In the genomic region with DNA sequence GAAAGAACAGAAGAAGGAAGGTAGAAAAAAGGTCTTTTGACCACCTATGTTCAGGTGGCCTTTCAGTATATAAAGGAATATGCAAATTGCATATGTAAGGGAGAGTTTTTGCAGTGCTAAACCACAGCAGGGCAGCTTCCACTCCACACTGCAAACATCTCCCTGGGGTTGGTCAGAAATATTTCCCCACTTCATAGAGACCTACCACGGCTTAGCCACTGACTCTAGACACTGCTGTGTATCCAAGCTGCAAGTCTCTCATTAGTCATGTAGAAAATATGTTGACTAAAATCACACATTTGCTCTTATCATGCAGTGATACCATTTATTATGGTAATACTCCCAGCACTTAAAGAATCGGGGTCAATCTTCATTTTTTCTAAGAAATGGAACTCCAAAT, we compare ENCODE assay signal across 18 cellular contexts.
DNase-seq lines count a peak whose midpoint lies in the region; ATAC-seq and TF ChIP-seq lines count a peak whose summit lies in the region.
"Had no signal": no experiment of that assay in that cellular context is flagged by ENCODE, and none has a peak within 500 bp of the region (broad histone marks: within the 10 kb centered on the region; RNA-seq: fewer than 3 reads in every experiment).

No MANE protein-coding gene starts in this region.

- H3K9me3 ChIP-seq in PC-9 (ENCODE audit: insufficient read depth, low read depth): no peaks in the 10 kb centered on the region
- H3K9me3 ChIP-seq in esophagus squamous epithelium: no peaks in the 10 kb centered on the region
- H3K9me3 ChIP-seq: A549, body of pancreas, ovary, tibial artery had no signal

- no peak for TF ChIP-seq POLR2A in esophagus squamous epithelium (IDR thresholded peaks at IDR 0.05)

- peaks cover 3% of the 10 kb centered on the region for H3K4me1 Mint-ChIP-seq in progenitor cell of endocrine pancreas (ENCODE audit: low read depth)

- CTCF ChIA-PET in PC-9 (lab: Charles Lee): no interaction called here

- peak overlapping the region; percentile 3; the same call in 1 of the 2 replicates for H3K4me2 ChIP-seq in PC-9
- H3K4me2 ChIP-seq: A549 had no signal

- H3K27ac ChIP-seq in PC-9 (no peak overlapping the region), esophagus squamous epithelium (no peak overlapping the region)
- H3K27ac ChIP-seq: A549, body of pancreas, ovary, tibial artery had no signal

- H2AFZ ChIP-seq in PC-9: 0 out of 2 replicates have a peak overlapping the region, but pooled peaks have one; percentile 20

- no peak overlapping the region for H3K4me3 Mint-ChIP-seq in progenitor cell of endocrine pancreas (ENCODE audit: low read depth)
- H3K4me3 Mint-ChIP-seq: endodermal cell had no signal

- H3F3A ChIP-seq in PC-9 (ENCODE audit: insufficient read depth, low read depth): no peaks in the 10 kb centered on the region

- H3K4me1 ChIP-seq in PC-9 (replicated peaks; ENCODE audit: insufficient read depth) (peaks cover 9% of the 10 kb centered on the region; the same call in 1 of the 2 replicates), esophagus squamous epithelium (no peaks in the 10 kb centered on the region)
- H3K4me1 ChIP-seq: A549, body of pancreas had no signal

- no peaks in the 10 kb centered on the region for H3K36me3 ChIP-seq in PC-9 (ENCODE audit: low read depth)
- H3K36me3 ChIP-seq in esophagus squamous epithelium: no peaks in the 10 kb centered on the region
- H3K36me3 ChIP-seq: ovary, tibial artery had no signal

- intact Hi-C loops in PC-9 (cut with micrococcal nuclease; ENCODE audit: unreplicated experiment): loop anchor here (5.0 kb wide), 1 partner anchor 212 kb away; no protein-coding TSS in a partner anchor
- intact Hi-C loops in esophagus squamous epithelium (cut with DNase I): no loop called here

- no peaks in the 10 kb centered on the region for H3K79me2 ChIP-seq in PC-9 (ENCODE audit: low read depth)

- H3K27ac Mint-ChIP-seq in progenitor cell of endocrine pancreas: no peak overlapping the region
- H3K27ac Mint-ChIP-seq: endodermal cell had no signal

- no TSS peak for BruUV-seq in PC-9 (replicated peaks; lab: Mats Ljungman, UMichigan)

- no peaks in the 10 kb centered on the region for H4K20me1 ChIP-seq in PC-9 (ENCODE audit: insufficient read depth)

- H3K9me2 ChIP-seq in PC-9 (ENCODE audit: insufficient read depth): no peaks in the 10 kb centered on the region

- H3K27me3 Mint-ChIP-seq in progenitor cell of endocrine pancreas: no peaks in the 10 kb centered on the region

- WGBS in esophagus squamous epithelium, 2 donors: 59 to 73% methylated on average over 2 of the region's 2 CpGs

- in situ Hi-C loops in ACHN (cut with HindIII; ENCODE audit: low pct_ligation_motif_present, low pct_unique_long_range_greater_than_20kb, low sequenced_read_pairs): no loop called here

- H3K9me3 Mint-ChIP-seq in progenitor cell of endocrine pancreas (ENCODE audit: low read depth): no peaks in the 10 kb centered on the region
- H3K9me3 Mint-ChIP-seq: endodermal cell had no signal

- ATAC-seq in GM19372 (IDR thresholded peaks at IDR 0.05; ENCODE audit: low read depth, unreplicated experiment): peak; percentile 57
- ATAC-seq in HG03196 (IDR thresholded peaks at IDR 0.05; ENCODE audit: unreplicated experiment): no peak
- ATAC-seq: A549, body of pancreas had no signal

- POLR2A ChIA-PET in PC-9 (lab: Charles Lee; ENCODE audit: unreplicated experiment): no interaction called here

- TF ChIP-seq CTCF in PC-9 (conservative IDR thresholded peaks at IDR 0.05): no peak
- TF ChIP-seq CTCF in progenitor cell of endocrine pancreas (IDR thresholded peaks at IDR 0.05; ENCODE audit: unreplicated experiment): no peak
- no peak for TF ChIP-seq CTCF in esophagus squamous epithelium (IDR thresholded peaks at IDR 0.05)

- peak; percentile 56 for DNase-seq in ACHN
- peak; percentile 18 to 50 for DNase-seq in PC-9
- peak; percentile 47 for DNase-seq in fibroblast of peridontal ligament (ENCODE audit: extremely low read depth)
- DNase-seq in progenitor cell of endocrine pancreas (ENCODE audit: low spot score, unreplicated experiment): no peak
- DNase-seq in esophagus squamous epithelium (lab: John Stamatoyannopoulos, UW): no peak
- DNase-seq in NCI-H1436 (lab: John Stamatoyannopoulos, UW): no peak
- DNase-seq: activated CD4-positive, alpha-beta T cell treated with anti-CD3 and anti-CD28 coated beads for 48 hours; body of pancreas; DMS 273 treated with DMSO at 0.1 percent for 48 hours; endodermal cell; midbrain; NCI-H1105 treated with DMSO at 0.1 percent for 48 hours; ovary; T-helper 2 cell; tibial artery had no signal

- H3K4me3 ChIP-seq in PC-9 (no peak overlapping the region), esophagus squamous epithelium (no peak overlapping the region)
- H3K4me3 ChIP-seq: A549, body of pancreas, ovary, tibial artery had no signal

- H3K27me3 ChIP-seq in PC-9 (ENCODE audit: insufficient read depth, low read depth) (no peaks in the 10 kb centered on the region), esophagus squamous epithelium (no peaks in the 10 kb centered on the region)
- H3K27me3 ChIP-seq: body of pancreas, ovary, tibial artery had no signal

- no peaks in the 10 kb centered on the region for H3K36me3 Mint-ChIP-seq in progenitor cell of endocrine pancreas (ENCODE audit: insufficient read depth)

Comparison
In these comparisons a context has a peak if more than half of its experiments do, and no peak if none do; other contexts are left out.
1. DNase-seq: peak in ACHN (single experiment), PC-9 (2 of 2) and fibroblast of peridontal ligament (single experiment); none in progenitor cell of endocrine pancreas (single experiment), esophagus squamous epithelium (single experiment) and NCI-H1436 (single experiment).